ENCODE assay signal across 1 cellular context in the genomic region with DNA sequence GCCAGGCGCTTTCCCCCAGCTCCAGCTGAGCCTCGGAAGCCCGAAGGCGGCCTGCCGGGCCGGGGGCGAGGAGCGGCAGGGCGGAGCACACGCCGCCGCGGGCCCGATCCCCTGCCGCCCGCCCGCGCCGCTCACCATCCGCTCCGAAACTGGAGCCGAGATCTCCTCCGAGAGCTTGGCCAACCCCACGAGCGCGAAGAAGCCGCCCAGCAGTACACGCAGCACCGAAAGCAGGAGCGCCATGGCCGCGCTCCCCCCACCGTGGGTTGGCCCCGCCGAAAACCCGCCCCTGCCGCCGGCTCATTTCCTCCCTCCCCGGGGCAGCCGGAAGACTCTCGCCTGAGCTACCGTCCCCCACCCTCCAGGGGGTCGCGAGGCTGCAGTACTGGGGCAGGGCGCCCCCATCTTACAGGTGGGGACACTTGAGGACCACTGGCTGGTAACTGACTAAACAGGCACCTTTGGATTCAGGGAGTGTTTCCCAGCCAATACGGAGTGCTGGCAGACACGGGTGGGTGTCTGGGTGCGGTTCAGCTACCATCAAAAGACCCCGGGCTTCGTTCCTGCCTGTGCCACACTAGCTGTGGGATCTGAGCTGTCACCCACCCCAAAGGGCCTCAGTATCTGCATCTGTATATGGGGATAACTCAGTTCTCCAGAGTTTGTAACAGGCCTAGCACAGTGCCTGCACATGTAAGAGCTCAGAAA.
TF ChIP-seq lines count a peak whose summit lies in the region.

TSS of gene TMEM35B (minus strand) at position 285 of the 708 bp plus-strand sequence. CDS start at position 243, 42 bp downstream.

TF ChIP-seq in HepG2, 621 proteins besides CTCF, POLR2A, EP300 and RAD21 (continued from another document and continues in another):
- TF ChIP-seq, protein P1, sequence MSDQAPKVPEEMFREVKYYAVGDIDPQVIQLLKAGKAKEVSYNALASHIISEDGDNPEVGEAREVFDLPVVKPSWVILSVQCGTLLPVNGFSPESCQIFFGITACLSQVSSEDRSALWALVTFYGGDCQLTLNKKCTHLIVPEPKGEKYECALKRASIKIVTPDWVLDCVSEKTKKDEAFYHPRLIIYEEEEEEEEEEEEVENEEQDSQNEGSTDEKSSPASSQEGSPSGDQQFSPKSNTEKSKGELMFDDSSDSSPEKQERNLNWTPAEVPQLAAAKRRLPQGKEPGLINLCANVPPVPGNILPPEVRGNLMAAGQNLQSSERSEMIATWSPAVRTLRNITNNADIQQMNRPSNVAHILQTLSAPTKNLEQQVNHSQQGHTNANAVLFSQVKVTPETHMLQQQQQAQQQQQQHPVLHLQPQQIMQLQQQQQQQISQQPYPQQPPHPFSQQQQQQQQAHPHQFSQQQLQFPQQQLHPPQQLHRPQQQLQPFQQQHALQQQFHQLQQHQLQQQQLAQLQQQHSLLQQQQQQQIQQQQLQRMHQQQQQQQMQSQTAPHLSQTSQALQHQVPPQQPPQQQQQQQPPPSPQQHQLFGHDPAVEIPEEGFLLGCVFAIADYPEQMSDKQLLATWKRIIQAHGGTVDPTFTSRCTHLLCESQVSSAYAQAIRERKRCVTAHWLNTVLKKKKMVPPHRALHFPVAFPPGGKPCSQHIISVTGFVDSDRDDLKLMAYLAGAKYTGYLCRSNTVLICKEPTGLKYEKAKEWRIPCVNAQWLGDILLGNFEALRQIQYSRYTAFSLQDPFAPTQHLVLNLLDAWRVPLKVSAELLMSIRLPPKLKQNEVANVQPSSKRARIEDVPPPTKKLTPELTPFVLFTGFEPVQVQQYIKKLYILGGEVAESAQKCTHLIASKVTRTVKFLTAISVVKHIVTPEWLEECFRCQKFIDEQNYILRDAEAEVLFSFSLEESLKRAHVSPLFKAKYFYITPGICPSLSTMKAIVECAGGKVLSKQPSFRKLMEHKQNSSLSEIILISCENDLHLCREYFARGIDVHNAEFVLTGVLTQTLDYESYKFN (CRISPR knock-in tag; conservative IDR thresholded peaks at IDR 0.05): peak; percentile 33; the same call in 1 of the 2 replicates
- TF ChIP-seq PHF21A (CRISPR knock-in tag; IDR thresholded peaks at IDR 0.05): no peak
- TF ChIP-seq ZNF280B (CRISPR knock-in tag; IDR thresholded peaks at IDR 0.05; ENCODE audit: borderline replicate concordance): no peak
- no peak for TF ChIP-seq NCOR1 (IDR thresholded peaks at IDR 0.05; ENCODE audit: borderline replicate concordance, low read length)
- no peak for TF ChIP-seq TRIM24 (CRISPR knock-in tag; IDR thresholded peaks at IDR 0.05)
- peak; percentile 78 for TF ChIP-seq UBTF (CRISPR knock-in tag; IDR thresholded peaks at IDR 0.05)
- TF ChIP-seq, protein P2, sequence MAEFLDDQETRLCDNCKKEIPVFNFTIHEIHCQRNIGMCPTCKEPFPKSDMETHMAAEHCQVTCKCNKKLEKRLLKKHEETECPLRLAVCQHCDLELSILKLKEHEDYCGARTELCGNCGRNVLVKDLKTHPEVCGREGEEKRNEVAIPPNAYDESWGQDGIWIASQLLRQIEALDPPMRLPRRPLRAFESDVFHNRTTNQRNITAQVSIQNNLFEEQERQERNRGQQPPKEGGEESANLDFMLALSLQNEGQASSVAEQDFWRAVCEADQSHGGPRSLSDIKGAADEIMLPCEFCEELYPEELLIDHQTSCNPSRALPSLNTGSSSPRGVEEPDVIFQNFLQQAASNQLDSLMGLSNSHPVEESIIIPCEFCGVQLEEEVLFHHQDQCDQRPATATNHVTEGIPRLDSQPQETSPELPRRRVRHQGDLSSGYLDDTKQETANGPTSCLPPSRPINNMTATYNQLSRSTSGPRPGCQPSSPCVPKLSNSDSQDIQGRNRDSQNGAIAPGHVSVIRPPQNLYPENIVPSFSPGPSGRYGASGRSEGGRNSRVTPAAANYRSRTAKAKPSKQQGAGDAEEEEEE (CRISPR knock-in tag; IDR thresholded peaks at IDR 0.05; ENCODE audit: borderline replicate concordance): no peak
- no peak for TF ChIP-seq LCORL (IDR thresholded peaks at IDR 0.05)
- 0 out of 2 replicates have a peak, but pooled peaks have one; percentile 30 for TF ChIP-seq LCORL (CRISPR knock-in tag; IDR thresholded peaks at IDR 0.05)
- 0 out of 2 replicates have a peak, but pooled peaks have one; percentile 69 for TF ChIP-seq ZNF556 (CRISPR knock-in tag; IDR thresholded peaks at IDR 0.05; ENCODE audit: borderline replicate concordance)
- peak; percentile 65; the same call in 1 of the 2 replicates for TF ChIP-seq ZNF383 (CRISPR knock-in tag; IDR thresholded peaks at IDR 0.05; ENCODE audit: borderline replicate concordance)
- TF ChIP-seq, protein P3, sequence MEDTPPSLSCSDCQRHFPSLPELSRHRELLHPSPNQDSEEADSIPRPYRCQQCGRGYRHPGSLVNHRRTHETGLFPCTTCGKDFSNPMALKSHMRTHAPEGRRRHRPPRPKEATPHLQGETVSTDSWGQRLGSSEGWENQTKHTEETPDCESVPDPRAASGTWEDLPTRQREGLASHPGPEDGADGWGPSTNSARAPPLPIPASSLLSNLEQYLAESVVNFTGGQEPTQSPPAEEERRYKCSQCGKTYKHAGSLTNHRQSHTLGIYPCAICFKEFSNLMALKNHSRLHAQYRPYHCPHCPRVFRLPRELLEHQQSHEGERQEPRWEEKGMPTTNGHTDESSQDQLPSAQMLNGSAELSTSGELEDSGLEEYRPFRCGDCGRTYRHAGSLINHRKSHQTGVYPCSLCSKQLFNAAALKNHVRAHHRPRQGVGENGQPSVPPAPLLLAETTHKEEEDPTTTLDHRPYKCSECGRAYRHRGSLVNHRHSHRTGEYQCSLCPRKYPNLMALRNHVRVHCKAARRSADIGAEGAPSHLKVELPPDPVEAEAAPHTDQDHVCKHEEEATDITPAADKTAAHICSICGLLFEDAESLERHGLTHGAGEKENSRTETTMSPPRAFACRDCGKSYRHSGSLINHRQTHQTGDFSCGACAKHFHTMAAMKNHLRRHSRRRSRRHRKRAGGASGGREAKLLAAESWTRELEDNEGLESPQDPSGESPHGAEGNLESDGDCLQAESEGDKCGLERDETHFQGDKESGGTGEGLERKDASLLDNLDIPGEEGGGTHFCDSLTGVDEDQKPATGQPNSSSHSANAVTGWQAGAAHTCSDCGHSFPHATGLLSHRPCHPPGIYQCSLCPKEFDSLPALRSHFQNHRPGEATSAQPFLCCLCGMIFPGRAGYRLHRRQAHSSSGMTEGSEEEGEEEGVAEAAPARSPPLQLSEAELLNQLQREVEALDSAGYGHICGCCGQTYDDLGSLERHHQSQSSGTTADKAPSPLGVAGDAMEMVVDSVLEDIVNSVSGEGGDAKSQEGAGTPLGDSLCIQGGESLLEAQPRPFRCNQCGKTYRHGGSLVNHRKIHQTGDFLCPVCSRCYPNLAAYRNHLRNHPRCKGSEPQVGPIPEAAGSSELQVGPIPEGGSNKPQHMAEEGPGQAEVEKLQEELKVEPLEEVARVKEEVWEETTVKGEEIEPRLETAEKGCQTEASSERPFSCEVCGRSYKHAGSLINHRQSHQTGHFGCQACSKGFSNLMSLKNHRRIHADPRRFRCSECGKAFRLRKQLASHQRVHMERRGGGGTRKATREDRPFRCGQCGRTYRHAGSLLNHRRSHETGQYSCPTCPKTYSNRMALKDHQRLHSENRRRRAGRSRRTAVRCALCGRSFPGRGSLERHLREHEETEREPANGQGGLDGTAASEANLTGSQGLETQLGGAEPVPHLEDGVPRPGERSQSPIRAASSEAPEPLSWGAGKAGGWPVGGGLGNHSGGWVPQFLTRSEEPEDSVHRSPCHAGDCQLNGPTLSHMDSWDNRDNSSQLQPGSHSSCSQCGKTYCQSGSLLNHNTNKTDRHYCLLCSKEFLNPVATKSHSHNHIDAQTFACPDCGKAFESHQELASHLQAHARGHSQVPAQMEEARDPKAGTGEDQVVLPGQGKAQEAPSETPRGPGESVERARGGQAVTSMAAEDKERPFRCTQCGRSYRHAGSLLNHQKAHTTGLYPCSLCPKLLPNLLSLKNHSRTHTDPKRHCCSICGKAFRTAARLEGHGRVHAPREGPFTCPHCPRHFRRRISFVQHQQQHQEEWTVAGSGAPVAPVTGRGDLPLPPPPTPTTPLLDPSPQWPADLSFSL (CRISPR knock-in tag; IDR thresholded peaks at IDR 0.05): no peak
- no peak for TF ChIP-seq ZNF737 (CRISPR knock-in tag; IDR thresholded peaks at IDR 0.05; ENCODE audit: borderline replicate concordance)
- 0 out of 2 replicates have a peak, but pooled peaks have one; percentile 49 for TF ChIP-seq CSRNP1 (CRISPR knock-in tag; IDR thresholded peaks at IDR 0.05)
- no peak for TF ChIP-seq TEAD2 (CRISPR knock-in tag; IDR thresholded peaks at IDR 0.05)
- TF ChIP-seq ARNT (IDR thresholded peaks at IDR 0.05): no peak
- no peak for TF ChIP-seq ZBTB39 (CRISPR knock-in tag; IDR thresholded peaks at IDR 0.05)
- TF ChIP-seq ZNF543 (CRISPR knock-in tag; IDR thresholded peaks at IDR 0.05): peak; percentile 43; the same call in 1 of the 2 replicates
- 0 out of 2 replicates have a peak, but pooled peaks have one; percentile 6 for TF ChIP-seq BCL6 (CRISPR knock-in tag; IDR thresholded peaks at IDR 0.05)
- TF ChIP-seq ZNF33A (CRISPR knock-in tag; IDR thresholded peaks at IDR 0.05; ENCODE audit: borderline replicate concordance): no peak
- TF ChIP-seq ZNF883 (CRISPR knock-in tag; IDR thresholded peaks at IDR 0.05; ENCODE audit: not compliant biosample characterization): peak; percentile 62
- TF ChIP-seq ZNF761 (CRISPR knock-in tag; conservative IDR thresholded peaks at IDR 0.05): 0 out of 2 replicates have a peak, but pooled peaks have one; percentile 24
- TF ChIP-seq, protein P4, sequence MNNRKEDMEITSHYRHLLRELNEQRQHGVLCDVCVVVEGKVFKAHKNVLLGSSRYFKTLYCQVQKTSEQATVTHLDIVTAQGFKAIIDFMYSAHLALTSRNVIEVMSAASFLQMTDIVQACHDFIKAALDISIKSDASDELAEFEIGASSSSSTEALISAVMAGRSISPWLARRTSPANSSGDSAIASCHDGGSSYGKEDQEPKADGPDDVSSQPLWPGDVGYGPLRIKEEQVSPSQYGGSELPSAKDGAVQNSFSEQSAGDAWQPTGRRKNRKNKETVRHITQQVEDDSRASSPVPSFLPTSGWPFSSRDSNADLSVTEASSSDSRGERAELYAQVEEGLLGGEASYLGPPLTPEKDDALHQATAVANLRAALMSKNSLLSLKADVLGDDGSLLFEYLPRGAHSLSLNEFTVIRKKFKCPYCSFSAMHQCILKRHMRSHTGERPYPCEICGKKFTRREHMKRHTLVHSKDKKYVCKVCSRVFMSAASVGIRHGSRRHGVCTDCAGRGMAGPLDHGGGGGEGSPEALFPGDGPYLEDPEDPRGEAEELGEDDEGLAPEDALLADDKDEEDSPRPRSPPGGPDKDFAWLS (CRISPR knock-in tag; IDR thresholded peaks at IDR 0.05; ENCODE audit: borderline replicate concordance): no peak
- no peak for TF ChIP-seq TGIF2 (CRISPR knock-in tag; IDR thresholded peaks at IDR 0.05)
- TF ChIP-seq ATF7-NPFF (CRISPR knock-in tag; IDR thresholded peaks at IDR 0.05; ENCODE audit: low read depth): peak; percentile 45; the same call in 1 of the 2 replicates
